In genomic region chr13:111956261-111957151, GRCh38 we compare ENCODE assay signal across 17 cellular contexts.
"Had no signal": no experiment of that assay in that cellular context is flagged by ENCODE, and none has a peak within 500 bp of the region (broad histone marks: within the 10 kb centered on the region; RNA-seq: fewer than 3 reads in every experiment).

No MANE protein-coding gene starts in this region.

- DNase-seq: activated CD4-positive, alpha-beta T cell treated with anti-CD3 and anti-CD28 coated beads for 1 hour; activated CD4-positive, alpha-beta T cell treated with anti-CD3 and anti-CD28 coated beads, Interleukin-2, amount 50 U/mL, for 1 hour; activated T-cell treated with anti-CD3 and anti-CD28 coated beads for 4 hours; aorta; colonic mucosa; immature natural killer cell; kidney glomerular epithelial cell; left ventricle myocardium inferior; nephron progenitor cell; nucleus accumbens; stimulated activated CD4-positive, alpha-beta T cell treated with anti-CD3 and anti-CD28 coated beads, Interleukin-4, amount 100 ng/mL, for 24 hours; stimulated activated naive CD4-positive, alpha-beta T cell treated with Interleukin-2 at 50 U/mL for 16 hours; T-helper 9 cell had no signal

- H3K4me3 Mint-ChIP-seq: central memory CD8-positive, alpha-beta T cell; immature natural killer cell; nephron progenitor cell had no signal

- H3K4me1 Mint-ChIP-seq: central memory CD8-positive, alpha-beta T cell; immature natural killer cell had no signal

- H3K4me3 ChIP-seq: colonic mucosa, hepatocyte, left ventricle myocardium inferior, upper lobe of left lung had no signal

- H3K36me3 ChIP-seq: colonic mucosa, left ventricle myocardium inferior, upper lobe of left lung had no signal

- H3K4me1 ChIP-seq: colonic mucosa, left ventricle myocardium inferior, upper lobe of left lung had no signal

- ATAC-seq: activated naive CD4-positive, alpha-beta T cell treated with anti-CD3 and anti-CD28 coated beads, Interleukin-2, amount 50 U/mL, for 72 hours had no signal

- H3K9me3 Mint-ChIP-seq: activated naive CD4-positive, alpha-beta T cell treated with anti-CD3 and anti-CD28 coated beads, Interleukin-2, amount 50 U/mL, for 72 hours; central memory CD8-positive, alpha-beta T cell; immature natural killer cell had no signal

- H3K27ac ChIP-seq: colonic mucosa, hepatocyte, left ventricle myocardium inferior, upper lobe of left lung had no signal

- H3K9me3 ChIP-seq: colonic mucosa had no signal

- H3K27me3 ChIP-seq: colonic mucosa, upper lobe of left lung had no signal

- H3K27me3 Mint-ChIP-seq: central memory CD8-positive, alpha-beta T cell had no signal

- H3K36me3 Mint-ChIP-seq: activated naive CD4-positive, alpha-beta T cell treated with anti-CD3 and anti-CD28 coated beads, Interleukin-2, amount 50 U/mL, for 72 hours; immature natural killer cell had no signal

- H3K27ac Mint-ChIP-seq: activated naive CD4-positive, alpha-beta T cell treated with anti-CD3 and anti-CD28 coated beads, Interleukin-2, amount 50 U/mL, for 72 hours; immature natural killer cell; nephron progenitor cell had no signal
